Comparison of ENCODE assay signal across 12 cellular contexts in genomic region chr9:12813533-12813932, GRCh38. TPM values are rescaled to one million over a fixed set of nuclear protein-coding genes. Genes with fewer than 3 reads are reported as not detected.
DNase-seq lines count a peak whose midpoint lies in the region; ATAC-seq and TF ChIP-seq lines count a peak whose summit lies in the region.
"Had no signal": no experiment of that assay in that cellular context is flagged by ENCODE, and none has a peak within 500 bp of the region (broad histone marks: within the 10 kb centered on the region; RNA-seq: fewer than 3 reads in every experiment).

No MANE protein-coding gene starts in this region.

- DNase-seq in AG10803 (ENCODE audit: low read depth) (no peak), SJSA1 (ENCODE audit: low read depth in 1 of 2, low spot score in 2 of 2) (no peak), fibroblast of the aortic adventitia (ENCODE audit: low read depth) (peak; percentile 51), GM13976 (ENCODE audit: low spot score) (no peak), Right ventricle myocardium inferior (ENCODE audit: missing footprints) (no peak), cortex of kidney (lab: John Stamatoyannopoulos, UW) (no peak)
- DNase-seq: activated T-cell treated with anti-CD3 and anti-CD28 coated beads, Interleukin-2, amount 50 U/mL, for 48 hours; AML-193; naive thymus-derived CD4-positive, alpha-beta T cell had no signal

- no peaks in the 10 kb centered on the region for H3K36me3 ChIP-seq in SJSA1
- no peaks in the 10 kb centered on the region for H3K36me3 ChIP-seq in rectal smooth muscle tissue (ENCODE audit: control insufficient read depth, insufficient read depth, low read length)
- H3K36me3 ChIP-seq: HAP-1 had no signal

- in situ Hi-C loops in GM13976 (cut with MboI; ENCODE audit: low sequenced_read_pairs, unreplicated experiment): no loop called here

- H3K4me1 ChIP-seq in SJSA1 (replicated peaks): peaks cover 19% of the 10 kb centered on the region
- peaks cover 43% of the 10 kb centered on the region for H3K4me1 ChIP-seq in rectal smooth muscle tissue (ENCODE audit: control insufficient read depth, insufficient read depth, low read length)

- ATAC-seq in GM18867 (IDR thresholded peaks at IDR 0.05; ENCODE audit: unreplicated experiment) (no peak), Right ventricle myocardium inferior (no peak)
- ATAC-seq: naive thymus-derived CD4-positive, alpha-beta T cell had no signal

- H3K27me3 ChIP-seq in SJSA1 (replicated peaks): no peaks in the 10 kb centered on the region
- H3K27me3 ChIP-seq in rectal smooth muscle tissue (ENCODE audit: control insufficient read depth, insufficient read depth, low read length): no peaks in the 10 kb centered on the region

- intact Hi-C loops in Right ventricle myocardium inferior (cut with DNase I): loop anchor here (5.0 kb wide), 1 partner anchor 36 kb away; the partner anchor contains the start of gene LURAP1L

- TF ChIP-seq CTCF in AG10803 (conservative IDR thresholded peaks at IDR 0.05; ENCODE audit: low read length) (no peak), fibroblast of the aortic adventitia (IDR thresholded peaks at IDR 0.05; ENCODE audit: insufficient read depth, low read length) (no peak), GM13976 (IDR thresholded peaks at IDR 0.05; ENCODE audit: borderline replicate concordance, control extremely low read depth, extremely low read depth, insufficient read depth, missing control alignments) (no peak)

- H3K27ac ChIP-seq in SJSA1: peak overlapping the region; percentile 92
- H3K27ac ChIP-seq in rectal smooth muscle tissue (ENCODE audit: low read depth, low read length): peak overlapping the region; percentile 89

- H3K9ac ChIP-seq in rectal smooth muscle tissue (ENCODE audit: low read length): no peak overlapping the region

- H3K4me3 ChIP-seq in AG10803 (ENCODE audit: low read length) (peak overlapping the region; percentile 20; the same call in 1 of the 2 replicates), SJSA1 (no peak overlapping the region), fibroblast of the aortic adventitia (ENCODE audit: low read depth, low read length) (no peak overlapping the region), rectal smooth muscle tissue (ENCODE audit: low read length) (no peak overlapping the region)
- H3K4me3 ChIP-seq: HAP-1 had no signal

- H3K9me3 ChIP-seq in SJSA1 (replicated peaks): no peaks in the 10 kb centered on the region
- H3K9me3 ChIP-seq: HAP-1 had no signal

RNA-seq across cellular contexts. Expression of gene LURAP1L, which starts 38.7 kb away (rescaled TPM):
- total RNA-seq in SJSA1 (2014; rRNA removed; shearing (Covaris generic)): 0.31 TPM in 1 of 2 replicates, not detected in the other
- total RNA-seq in fibroblast of the aortic adventitia (ENCODE audit: low replicate concordance) (47.5 and 48.2 TPM in 2 replicates), Right ventricle myocardium inferior (1.9 TPM)
- total RNA-seq: naive thymus-derived CD4-positive, alpha-beta T cell had no signal

Comparison
In these comparisons a context has a peak if more than half of its experiments do, and no peak if none do; other contexts are left out.
1. RNA of gene LURAP1L, which starts 38.7 kb away (total RNA-seq): 47.5 to 48.2 TPM in fibroblast of the aortic adventitia; 1.9 TPM in Right ventricle myocardium inferior (single experiment) and 0.31 TPM in SJSA1; every median in the first group is over 10 times any median in the second.